In genomic region chr6:151060742-151061100, GRCh38 we compare ENCODE assay signal across 15 cellular contexts.
DNase-seq lines count a peak whose midpoint lies in the region; ATAC-seq and TF ChIP-seq lines count a peak whose summit lies in the region.
"Had no signal": no experiment of that assay in that cellular context is flagged by ENCODE, and none has a peak within 500 bp of the region (broad histone marks: within the 10 kb centered on the region; RNA-seq: fewer than 3 reads in every experiment).

No MANE protein-coding gene starts in this region.

- H3K27me3 ChIP-seq in SK-N-SH (ENCODE audit: insufficient read depth) = no peaks in the 10 kb centered on the region
- no peaks in the 10 kb centered on the region for H3K27me3 ChIP-seq in tibial nerve
- H3K27me3 ChIP-seq: BLaER1 treated with 17β-estradiol and CSF1 and Interleukin-3, amounts not matched to agents 10 nM and 100 nM had no signal

- peak overlapping the region; percentile 60 to 98 for H3K27ac ChIP-seq in SK-N-SH (ENCODE audit: low read depth in 2 of 2, low read length in 1 of 2)
- H3K27ac ChIP-seq in coronary artery = peak overlapping the region; percentile 8 to 45
- H3K27ac ChIP-seq in mesodermal cell (ENCODE audit: low read depth, low read length, severe bottlenecking) = peak overlapping the region; percentile 10
- peak overlapping the region in 3 of 4 donors; percentile 13 to 91 (median 87) for H3K27ac ChIP-seq in tibial nerve
- H3K27ac ChIP-seq: thoracic aorta had no signal

- H3K4me1 ChIP-seq in SK-N-SH (ENCODE audit: control insufficient read depth in 1 of 2, insufficient read depth in 2 of 2, low read depth in 1 of 2, low read length in 1 of 2) = peaks cover 23 to 45% of the 10 kb centered on the region in 2 experiments
- H3K4me1 ChIP-seq in mesodermal cell (ENCODE audit: control insufficient read depth, insufficient read depth, low read length, poor library complexity, severe bottlenecking) = peaks cover 13% of the 10 kb centered on the region
- H3K4me1 ChIP-seq in tibial nerve = peaks cover 0 to 61% (median 28%) of the 10 kb centered on the region in 4 donors

- H4K20me1 ChIP-seq in SK-N-SH (ENCODE audit: insufficient read depth) = no peaks in the 10 kb centered on the region

- TF ChIP-seq EP300 in SK-N-SH (IDR thresholded peaks at IDR 0.05; ENCODE audit: borderline replicate concordance in 1 of 2, low read depth in 1 of 2, low read length in 1 of 2) (no peak), tibial nerve (IDR thresholded peaks at IDR 0.05) (no peak)

- no peak overlapping the region; the same call in 1 of the 2 replicates for H3K4me2 ChIP-seq in SK-N-SH

- no peak for TF ChIP-seq POLR2A in tibial nerve (IDR thresholded peaks at IDR 0.05)

- no peaks in the 10 kb centered on the region for H3K9me2 ChIP-seq in SK-N-SH

- H3F3A ChIP-seq in SK-N-SH (replicated peaks; ENCODE audit: insufficient read depth) = peaks cover 51% of the 10 kb centered on the region

- no peak for ATAC-seq in SK-N-SH treated with all-trans-retinoic acid at 6 μM for 48 hours
- no peak for ATAC-seq in GM19395 (IDR thresholded peaks at IDR 0.05; ENCODE audit: unreplicated experiment)

- POLR2A ChIA-PET in SK-N-SH (lab: Yijun Ruan, JAX) = no interaction called here

- H3K36me3 ChIP-seq in SK-N-SH (replicated peaks in 1 of 2; ENCODE audit: control insufficient read depth in 1 of 2, insufficient read depth in 2 of 2, low read length in 1 of 2) = peaks cover 0 to 25% of the 10 kb centered on the region in 2 experiments
- peaks cover 40% of the 10 kb centered on the region for H3K36me3 ChIP-seq in mesodermal cell (ENCODE audit: control insufficient read depth, insufficient read depth, low read length)
- no peaks in the 10 kb centered on the region for H3K36me3 ChIP-seq in tibial nerve
- H3K36me3 ChIP-seq: thoracic aorta had no signal

- no peak for TF ChIP-seq CTCF in SK-N-SH (IDR thresholded peaks at IDR 0.05)
- no peak for TF ChIP-seq CTCF in coronary artery (IDR thresholded peaks at IDR 0.05)
- no peak for TF ChIP-seq CTCF in tibial nerve (IDR thresholded peaks at IDR 0.05)

- H3K79me2 ChIP-seq in SK-N-SH (ENCODE audit: insufficient read depth) = peaks cover 37% of the 10 kb centered on the region

- CTCF ChIA-PET in SK-N-SH (lab: Yijun Ruan, JAX) = no interaction called here

- 83% methylated on average over 5 of the region's 5 CpGs for WGBS in SK-N-SH (ENCODE audit: low lambda C conversion rate)
- whole genome bisulfite sequencing in mesodermal cell (ENCODE audit: insufficient coverage in 2 of 2), 2 experiments = 86 to 96% methylated on average over 3 to 4 of the region's 5 CpGs
- 94 to 97% methylated on average over 5 of the region's 5 CpGs for WGBS in tibial nerve, 2 donors

- no peaks in the 10 kb centered on the region for H3K9me3 ChIP-seq in SK-N-SH
- H3K9me3 ChIP-seq in mesodermal cell (ENCODE audit: control insufficient read depth, low read length) = no peaks in the 10 kb centered on the region
- no peaks in the 10 kb centered on the region for H3K9me3 ChIP-seq in tibial nerve
- H3K9me3 ChIP-seq: thoracic aorta had no signal

- no peak for DNase-seq in SK-N-SH
- DNase-seq in coronary artery (ENCODE audit: low spot score) = no peak
- DNase-seq in tibial nerve (ENCODE audit: low spot score in 2 of 2) = no peak
- DNase-seq in RPMI8226 = no peak
- no peak for DNase-seq in OCI-M2 (lab: John Stamatoyannopoulos, UW; ENCODE audit: unreplicated experiment)
- DNase-seq: 8988T; activated CD4-positive, alpha-beta T cell treated with anti-CD3 and anti-CD28 coated beads, Interleukin-2, amount 10 ng/mL, durations not matched to agents 24 days and 14 days; activated naive CD4-positive, alpha-beta T cell; DMS153; NCI-H526 treated with DMSO at 0.1 percent for 48 hours had no signal

- H3K9ac ChIP-seq in SK-N-SH = peak overlapping the region; percentile 70

- TF ChIP-seq RAD21 in SK-N-SH (IDR thresholded peaks at IDR 0.05; ENCODE audit: low read length) = no peak

- H2AFZ ChIP-seq in SK-N-SH (ENCODE audit: low read depth) = no peak overlapping the region

- H3K4me3 ChIP-seq in SK-N-SH (ENCODE audit: low read depth in 2 of 2, low read length in 1 of 2) = no peak overlapping the region
- no peak overlapping the region for H3K4me3 ChIP-seq in coronary artery
- no peak overlapping the region for H3K4me3 ChIP-seq in mesodermal cell (ENCODE audit: extremely low read depth, insufficient read depth, low read length, poor library complexity, severe bottlenecking)
- H3K4me3 ChIP-seq in tibial nerve = no peak overlapping the region
- H3K4me3 ChIP-seq: BLaER1 treated with 17β-estradiol and CSF1 and Interleukin-3, amounts not matched to agents 10 nM and 100 nM; thoracic aorta had no signal

TF ChIP-seq in SK-N-SH, 30 proteins besides CTCF, POLR2A, EP300 and RAD21 (continues in another document):
- TF ChIP-seq RCOR1 (IDR thresholded peaks at IDR 0.05; ENCODE audit: low read length) (no peak), SIN3A (IDR thresholded peaks at IDR 0.05; ENCODE audit: borderline replicate concordance, low read depth, low read length) (no peak), TAF1 (IDR thresholded peaks at IDR 0.05; ENCODE audit: borderline replicate concordance, low read depth, low read length) (no peak), RFX5 (IDR thresholded peaks at IDR 0.05; ENCODE audit: low read length) (no peak), POLR2AphosphoS5 (IDR thresholded peaks at IDR 0.05; ENCODE audit: low read depth, low read length) (no peak), MXI1 (IDR thresholded peaks at IDR 0.05; ENCODE audit: low read depth, low read length) (no peak), FOXJ3 (CRISPR knock-in tag; IDR thresholded peaks at IDR 0.05) (no peak), FOXM1 (IDR thresholded peaks at IDR 0.05; ENCODE audit: low read depth) (no peak), ZBTB33 (IDR thresholded peaks at IDR 0.05; ENCODE audit: borderline replicate concordance, low read depth) (no peak)
- TF ChIP-seq, protein P1, sequence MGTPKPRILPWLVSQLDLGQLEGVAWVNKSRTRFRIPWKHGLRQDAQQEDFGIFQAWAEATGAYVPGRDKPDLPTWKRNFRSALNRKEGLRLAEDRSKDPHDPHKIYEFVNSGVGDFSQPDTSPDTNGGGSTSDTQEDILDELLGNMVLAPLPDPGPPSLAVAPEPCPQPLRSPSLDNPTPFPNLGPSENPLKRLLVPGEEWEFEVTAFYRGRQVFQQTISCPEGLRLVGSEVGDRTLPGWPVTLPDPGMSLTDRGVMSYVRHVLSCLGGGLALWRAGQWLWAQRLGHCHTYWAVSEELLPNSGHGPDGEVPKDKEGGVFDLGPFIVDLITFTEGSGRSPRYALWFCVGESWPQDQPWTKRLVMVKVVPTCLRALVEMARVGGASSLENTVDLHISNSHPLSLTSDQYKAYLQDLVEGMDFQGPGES (IDR thresholded peaks at IDR 0.05; ENCODE audit: low read depth, low read length) = no peak

TF ChIP-seq in SK-N-SH treated with all-trans-retinoic acid at 6 μM for 48 hours, 23 proteins besides CTCF, POLR2A, EP300 and RAD21:
- TF ChIP-seq ARNTL (CRISPR knock-in tag; IDR thresholded peaks at IDR 0.05; ENCODE audit: borderline replicate concordance, low read depth) = no peak
- no peak for TF ChIP-seq CSDC2 (CRISPR knock-in tag; IDR thresholded peaks at IDR 0.05)
- no peak for TF ChIP-seq RARB (CRISPR knock-in tag; IDR thresholded peaks at IDR 0.05)
TF ChIP-seq in SK-N-SH treated with all-trans-retinoic acid at 6 μM for 48 hours: peak in this region for 0.

Comparison
In these comparisons a context has a peak if more than half of its experiments do, and no peak if none do; other contexts are left out.
1. H3K27ac ChIP-seq: peak in every context shown above with its lines; median percentile 87 in tibial nerve; 79 in SK-N-SH; 26 in coronary artery; 10 in mesodermal cell.